ENCODE assay signal across 2 cellular contexts in the genomic region with DNA sequence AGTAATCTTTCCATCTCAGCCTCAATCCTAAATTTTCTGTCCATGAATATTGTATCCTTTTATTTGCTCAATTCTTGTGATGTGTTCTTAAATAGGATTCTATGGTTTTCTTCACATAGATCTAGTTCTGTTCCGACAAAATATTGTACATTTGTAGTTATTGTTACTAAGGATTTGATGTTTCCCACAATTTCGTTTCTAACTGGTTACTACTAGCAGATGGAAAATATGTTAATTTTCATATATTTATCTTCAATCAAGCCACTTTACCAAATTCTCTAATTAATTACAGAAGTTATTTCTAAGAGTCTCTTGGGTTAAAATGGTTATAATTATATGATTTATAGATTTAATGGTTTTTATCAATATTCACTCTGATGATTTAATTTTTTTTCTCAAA.
TF ChIP-seq lines count a peak whose summit lies in the region.

No MANE protein-coding gene starts in this region.

TF ChIP-seq in HepG2, 621 proteins besides CTCF, POLR2A, EP300 and RAD21:
- TF ChIP-seq, protein P1, sequence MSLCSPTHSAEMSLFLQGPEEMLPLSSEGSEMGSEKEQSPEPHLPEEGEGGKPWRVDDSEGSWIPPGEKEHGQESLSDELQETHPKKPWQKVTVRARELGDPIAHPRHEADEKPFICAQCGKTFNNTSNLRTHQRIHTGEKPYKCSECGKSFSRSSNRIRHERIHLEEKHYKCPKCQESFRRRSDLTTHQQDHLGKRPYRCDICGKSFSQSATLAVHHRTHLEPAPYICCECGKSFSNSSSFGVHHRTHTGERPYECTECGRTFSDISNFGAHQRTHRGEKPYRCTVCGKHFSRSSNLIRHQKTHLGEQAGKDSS (CRISPR knock-in tag; IDR thresholded peaks at IDR 0.05; ENCODE audit: borderline replicate concordance, low read depth): no peak
- TF ChIP-seq CBX2 (IDR thresholded peaks at IDR 0.05; ENCODE audit: low read depth, low read length) (0 out of 2 replicates have a peak, but pooled peaks have one; percentile 66), CBX2 (CRISPR knock-in tag; IDR thresholded peaks at IDR 0.05; ENCODE audit: low read depth) (no peak)

TF ChIP-seq in K562, 482 proteins besides CTCF, POLR2A, EP300 and RAD21 (continued from another document):
- TF ChIP-seq, protein P2, sequence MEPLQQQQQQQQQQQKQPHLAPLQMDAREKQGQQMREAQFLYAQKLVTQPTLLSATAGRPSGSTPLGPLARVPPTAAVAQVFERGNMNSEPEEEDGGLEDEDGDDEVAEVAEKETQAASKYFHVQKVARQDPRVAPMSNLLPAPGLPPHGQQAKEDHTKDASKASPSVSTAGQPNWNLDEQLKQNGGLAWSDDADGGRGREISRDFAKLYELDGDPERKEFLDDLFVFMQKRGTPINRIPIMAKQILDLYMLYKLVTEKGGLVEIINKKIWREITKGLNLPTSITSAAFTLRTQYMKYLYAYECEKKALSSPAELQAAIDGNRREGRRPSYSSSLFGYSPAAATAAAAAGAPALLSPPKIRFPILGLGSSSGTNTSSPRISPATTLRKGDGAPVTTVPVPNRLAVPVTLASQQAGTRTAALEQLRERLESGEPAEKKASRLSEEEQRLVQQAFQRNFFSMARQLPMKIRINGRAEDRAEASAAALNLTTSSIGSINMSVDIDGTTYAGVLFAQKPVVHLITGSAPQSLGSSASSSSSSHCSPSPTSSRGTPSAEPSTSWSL (CRISPR knock-in tag; IDR thresholded peaks at IDR 0.05; ENCODE audit: borderline replicate concordance): no peak
- TF ChIP-seq CBX8 (IDR thresholded peaks at IDR 0.05; ENCODE audit: borderline replicate concordance, extremely low read depth, low read depth, low read length, poor library complexity, severe bottlenecking): peak; percentile 92
- peak; percentile 42 for TF ChIP-seq ZNF507 (tag; conservative IDR thresholded peaks at IDR 0.05)
TF ChIP-seq in K562: peak in this region for 4.
